16 cellular contexts compared by ENCODE assay signal in the genomic region with DNA sequence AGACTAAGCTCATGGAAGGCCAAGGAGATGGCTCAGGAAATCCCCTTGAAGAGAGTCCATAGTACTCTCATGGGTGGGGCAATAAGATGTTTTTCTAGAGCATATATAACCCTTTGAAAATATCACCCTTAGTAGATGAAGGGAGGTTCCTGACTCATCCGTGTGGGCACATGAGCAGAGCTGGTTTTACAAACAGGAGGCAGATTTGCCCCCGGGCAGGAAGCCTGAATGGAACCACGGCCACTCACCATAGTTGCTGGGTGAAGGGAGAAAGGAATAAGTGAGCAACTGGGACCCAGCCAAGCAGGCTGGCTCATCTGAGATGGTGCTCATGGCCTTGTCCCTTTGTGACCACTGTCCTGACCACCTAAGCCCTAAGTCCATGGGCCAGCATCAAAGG. TPM values are rescaled to one million over a fixed set of nuclear protein-coding genes. Genes with fewer than 3 reads are reported as not detected.
A peak's percentile ranks its signal among the peaks of the same experiment; 100 is the strongest.
DNase-seq lines count a peak whose midpoint lies in the region; ATAC-seq and TF ChIP-seq lines count a peak whose summit lies in the region.
"Had no signal": no experiment of that assay in that cellular context is flagged by ENCODE, and none has a peak within 500 bp of the region (broad histone marks: within the 10 kb centered on the region; RNA-seq: fewer than 3 reads in every experiment).

No MANE protein-coding gene starts in this region.

- H3K27me3 ChIP-seq in breast epithelium (peaks cover 0 to 28% of the 10 kb centered on the region in 2 donors), PC-9 (ENCODE audit: insufficient read depth, low read depth) (0 out of 2 replicates have a peak, but pooled peaks cover 3% of the 10 kb centered on the region), gastrocnemius medialis (peaks cover 0 to 4% (median 0%) of the 10 kb centered on the region in 3 donors)

- no peak overlapping the region for H3K27ac Mint-ChIP-seq in MCF 10A (ENCODE audit: low read depth, unreplicated experiment)

- DNase-seq in MCF 10A (ENCODE audit: unreplicated experiment) (peak; percentile 58), breast epithelium (ENCODE audit: low spot score in 2 of 2) (no peak), PC-9 (peak; percentile 51 to 60), epithelial cell of esophagus (ENCODE audit: low read depth) (peak; percentile 90), islet precursor cell (no peak), gastrocnemius medialis (no peak)
- DNase-seq: DMS53, GDM1, NCI-H1105, NCI-H1694 treated with DMSO at 0.1 percent for 48 hours, NCI-H774, Peyer's patch, SHP77 treated with DMSO at 0.1 percent for 48 hours had no signal

- no peaks in the 10 kb centered on the region for H3K9me3 ChIP-seq in breast epithelium
- H3K9me3 ChIP-seq in PC-9 (ENCODE audit: insufficient read depth, low read depth), result 0 out of 2 replicates have a peak, but pooled peaks cover 3% of the 10 kb centered on the region
- H3K9me3 ChIP-seq in gastrocnemius medialis, result no peaks in the 10 kb centered on the region
- H3K9me3 ChIP-seq: Peyer's patch had no signal

- BruUV-seq in MCF 10A (replicated peaks; lab: Mats Ljungman, UMichigan), result no TSS peak
- BruUV-seq in PC-9 (replicated peaks; lab: Mats Ljungman, UMichigan), result no TSS peak

- in situ Hi-C loops in gastrocnemius medialis (cut with MboI; ENCODE audit: low sequenced_read_pairs in 4 of 4), result loop anchor here in 3 of 4 donors (5.0 to 25.0 kb wide), 2 partner anchors 99 to 104 kb away; partner anchors contain the start of gene DPYSL5 (in 1 of the 3)

- no peaks in the 10 kb centered on the region for H3K36me3 Mint-ChIP-seq in MCF 10A (ENCODE audit: insufficient read depth, unreplicated experiment)

- no peaks in the 10 kb centered on the region for H3K79me2 ChIP-seq in PC-9 (ENCODE audit: low read depth)

- intact Hi-C loops in MCF 10A (cut with micrococcal nuclease) (loop anchor here (5.0 kb wide), 1 partner anchor 334 kb away; no protein-coding TSS in a partner anchor), breast epithelium (cut with DNase I; ENCODE audit: low total_unique reads) (no loop called here), PC-9 (cut with micrococcal nuclease; ENCODE audit: unreplicated experiment) (loop anchor here (5.0 kb wide), 1 partner anchor 94 kb away; the partner anchor contains the start of gene DPYSL5), gastrocnemius medialis (cut with DNase I; ENCODE audit: low total_unique reads) (no loop called here)

- H4K20me1 ChIP-seq in PC-9 (ENCODE audit: insufficient read depth), result no peaks in the 10 kb centered on the region

- POLR2A ChIA-PET in MCF 10A (lab: Yijun Ruan, JAX), result no interaction called here
- POLR2A ChIA-PET in PC-9 (lab: Charles Lee; ENCODE audit: unreplicated experiment), result no interaction called here

- H3K4me3 ChIP-seq in breast epithelium (no peak overlapping the region), PC-9 (no peak overlapping the region), epithelial cell of esophagus (ENCODE audit: low read length) (no peak overlapping the region), gastrocnemius medialis (no peak overlapping the region)
- H3K4me3 ChIP-seq: K562, Peyer's patch had no signal

- no peak for ATAC-seq in GM18858 (IDR thresholded peaks at IDR 0.05; ENCODE audit: unreplicated experiment)
- no peak for ATAC-seq in GM18505 (IDR thresholded peaks at IDR 0.05; ENCODE audit: unreplicated experiment)
- ATAC-seq in gastrocnemius medialis, result no peak
- ATAC-seq: K562 had no signal

- peaks cover 9% of the 10 kb centered on the region; the same call in 1 of the 2 replicates for H3F3A ChIP-seq in PC-9 (ENCODE audit: insufficient read depth, low read depth)

- peaks cover 29% of the 10 kb centered on the region for H3K27me3 Mint-ChIP-seq in MCF 10A (ENCODE audit: insufficient read depth, unreplicated experiment)

- no peak for TF ChIP-seq CTCF in MCF 10A (IDR thresholded peaks at IDR 0.05; ENCODE audit: unreplicated experiment)
- TF ChIP-seq CTCF in breast epithelium (IDR thresholded peaks at IDR 0.05), result no peak
- TF ChIP-seq CTCF in PC-9 (conservative IDR thresholded peaks at IDR 0.05), result no peak
- no peak for TF ChIP-seq CTCF in epithelial cell of esophagus (IDR thresholded peaks at IDR 0.05; ENCODE audit: insufficient read depth, low read depth, low read length, missing control alignments)
- TF ChIP-seq CTCF in gastrocnemius medialis (IDR thresholded peaks at IDR 0.05 in 4 of 5, conservative IDR thresholded peaks at IDR 0.05 in 1 of 5), result no peak

- H3K9me2 ChIP-seq in PC-9 (ENCODE audit: insufficient read depth), result no peaks in the 10 kb centered on the region

- no peak overlapping the region for H3K4me3 Mint-ChIP-seq in MCF 10A (ENCODE audit: unreplicated experiment)

- H3K36me3 ChIP-seq in breast epithelium, result no peaks in the 10 kb centered on the region
- H3K36me3 ChIP-seq in PC-9 (ENCODE audit: low read depth), result no peaks in the 10 kb centered on the region
- H3K36me3 ChIP-seq in gastrocnemius medialis, result no peaks in the 10 kb centered on the region
- H3K36me3 ChIP-seq: Peyer's patch had no signal

- H3K4me1 ChIP-seq in breast epithelium (no peaks in the 10 kb centered on the region), PC-9 (replicated peaks; ENCODE audit: insufficient read depth) (no peaks in the 10 kb centered on the region; the same call in 1 of the 2 replicates), gastrocnemius medialis (no peaks in the 10 kb centered on the region)
- H3K4me1 ChIP-seq: Peyer's patch had no signal

- TF ChIP-seq POLR2A in breast epithelium (IDR thresholded peaks at IDR 0.05) (no peak), GM18505 (IDR thresholded peaks at IDR 0.05; ENCODE audit: borderline replicate concordance, extremely low read depth, insufficient read depth, insufficient read length) (no peak), gastrocnemius medialis (IDR thresholded peaks at IDR 0.05) (no peak)

- H3K9me3 Mint-ChIP-seq in MCF 10A (ENCODE audit: unreplicated experiment), result no peaks in the 10 kb centered on the region

- CTCF ChIA-PET in MCF 10A (lab: Yijun Ruan, JAX), result interaction anchor here (0.6 to 6.7 kb wide), 11 partner anchors 8 to 150 kb away, joined by 3 to 82 read pairs (median 3); no protein-coding TSS in a partner anchor
- CTCF ChIA-PET in PC-9 (lab: Charles Lee), result interaction anchor here (0.6 to 0.7 kb wide), 3 partner anchors 27 to 288 kb away, joined by 3 to 8 read pairs (median 4); no protein-coding TSS in a partner anchor

- H3K27ac ChIP-seq in breast epithelium (no peak overlapping the region), PC-9 (no peak overlapping the region), gastrocnemius medialis (no peak overlapping the region)
- H3K27ac ChIP-seq: Peyer's patch had no signal

- no peak overlapping the region for H2AFZ ChIP-seq in PC-9

- no peak overlapping the region for H3K4me2 ChIP-seq in PC-9

- peaks cover 7% of the 10 kb centered on the region for H3K4me1 Mint-ChIP-seq in MCF 10A (ENCODE audit: insufficient read depth, unreplicated experiment)

RNA-seq across cellular contexts. Expression of gene MAPRE3, which starts 29.0 kb away (rescaled TPM):
- total RNA-seq in MCF 10A (2022), result 18.0 and 26.0 TPM in 2 replicates
- 10 to 100 TPM; 10.6 to 21.3 (median 19.9) TPM for total RNA-seq in breast epithelium
- total RNA-seq in PC-9 (2021), result 17.1 and 25.2 TPM in 2 replicates
- total RNA-seq in gastrocnemius medialis, result 10 to 100 TPM; 41.9 to 66.5 (median 53.9) TPM

Comparison
In these comparisons a context has a peak if more than half of its experiments do, and no peak if none do; other contexts are left out.
1. DNase-seq: peak in MCF 10A (single experiment), PC-9 (2 of 2) and epithelial cell of esophagus (single experiment); none in breast epithelium (0 of 2), islet precursor cell (single experiment) and gastrocnemius medialis (0 of 2).
2. intact Hi-C loops: an anchor here in MCF 10A (5.0 kb wide) and PC-9 (5.0 kb wide); none called in breast epithelium and gastrocnemius medialis.